ENCODE assay signal across 1 cellular context in genomic region chr5:138565100-138565821, GRCh38.
A peak's percentile ranks its signal among the peaks of the same experiment; 100 is the strongest.
TF ChIP-seq lines count a peak whose summit lies in the region.

No MANE protein-coding gene starts in this region.

TF ChIP-seq in HepG2, 621 proteins besides CTCF, POLR2A, EP300 and RAD21:
- TF ChIP-seq POLR2AphosphoS2 (IDR thresholded peaks at IDR 0.05; ENCODE audit: low read depth, low read length) (peak; percentile 41; the same call in 1 of the 2 replicates), ZFP36L1 (CRISPR knock-in tag; IDR thresholded peaks at IDR 0.05) (no peak), RBM22 (optimal IDR thresholded peaks at IDR 0.05; ENCODE audit: low read length) (peak; percentile 63)
